Comparison of ENCODE assay signal across 18 cellular contexts in the genomic region with DNA sequence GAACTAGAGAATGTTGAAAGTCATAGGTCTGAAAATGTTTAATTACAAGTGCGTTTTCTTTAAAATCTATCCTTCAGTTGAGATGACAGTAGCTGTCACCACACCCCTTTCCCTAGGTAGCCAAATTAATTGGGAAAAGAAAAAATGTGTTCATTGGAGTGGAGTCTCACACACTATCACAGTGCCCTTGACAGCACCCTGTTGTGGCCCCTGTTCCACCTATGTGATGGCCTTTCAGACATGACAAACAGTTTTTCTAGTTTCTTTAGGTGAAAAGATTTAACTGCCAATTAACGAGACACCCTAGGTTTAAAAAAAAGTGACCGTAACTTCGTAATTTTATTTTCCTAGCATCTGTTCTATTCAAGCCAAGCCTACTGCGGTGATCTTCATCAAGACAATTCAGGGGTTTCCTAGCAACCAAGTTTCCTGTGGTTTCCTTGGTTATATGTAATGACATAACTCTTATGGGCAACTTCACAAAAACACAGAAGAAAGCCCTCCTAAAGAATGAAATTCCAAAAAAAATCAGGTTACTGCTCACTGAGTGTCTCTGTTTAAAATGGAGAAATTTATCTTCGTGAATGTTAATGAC.
A peak's percentile ranks its signal among the peaks of the same experiment; 100 is the strongest.
DNase-seq lines count a peak whose midpoint lies in the region; ATAC-seq, FAIRE-seq and TF ChIP-seq lines count a peak whose summit lies in the region.
"Had no signal": no experiment of that assay in that cellular context is flagged by ENCODE, and none has a peak within 500 bp of the region (broad histone marks: within the 10 kb centered on the region; RNA-seq: fewer than 3 reads in every experiment).

No MANE protein-coding gene starts in this region.

- H3K9me3 ChIP-seq in DND-41 (ENCODE audit: insufficient read depth, low read length, severe bottlenecking) (no peaks in the 10 kb centered on the region), K562 (replicated peaks; ENCODE audit: control insufficient read depth, insufficient read depth, low read depth, low read length) (no peaks in the 10 kb centered on the region)
- H3K9me3 ChIP-seq in naive thymus-derived CD4-positive, alpha-beta T cell (ENCODE audit: control insufficient read depth in 2 of 3, low read length in 3 of 3), result no peaks in the 10 kb centered on the region
- H3K9me3 ChIP-seq: neutrophil, right lobe of liver, thoracic aorta had no signal

- H3K27me3 Mint-ChIP-seq in naive thymus-derived CD4-positive, alpha-beta T cell, result peaks cover 0 to 12% (median 10%) of the 10 kb centered on the region in 5 donors
- H3K27me3 Mint-ChIP-seq: memory B cell had no signal

- H3K4me3 ChIP-seq in DND-41 (ENCODE audit: low read depth in 1 of 2, low read length in 2 of 2) (no peak overlapping the region), K562 (no peak overlapping the region), lower leg skin (ENCODE audit: low read depth, poor library complexity, severe bottlenecking) (no peak overlapping the region)
- H3K4me3 ChIP-seq in naive thymus-derived CD4-positive, alpha-beta T cell (ENCODE audit: low read length), result no peak overlapping the region
- H3K4me3 ChIP-seq: right lobe of liver, thoracic aorta had no signal

- peak; percentile 68 for ATAC-seq in DND-41 (ENCODE audit: insufficient read depth, low read depth)
- no peak for ATAC-seq in K562
- peak; percentile 54 for ATAC-seq in naive thymus-derived CD4-positive, alpha-beta T cell
- ATAC-seq in HG02884 (IDR thresholded peaks at IDR 0.05; ENCODE audit: unreplicated experiment), result no peak
- ATAC-seq: activated T-cell treated with anti-CD3 and anti-CD28 coated beads, Interleukin-2, amount 50 U/mL, for 4 hours; right lobe of liver had no signal

- peaks cover 0 to 7% (median 4%) of the 10 kb centered on the region in 7 donors for H3K4me1 Mint-ChIP-seq in naive thymus-derived CD4-positive, alpha-beta T cell
- H3K4me1 Mint-ChIP-seq: CD14-positive monocyte, immature natural killer cell, memory B cell had no signal

- H3K36me3 ChIP-seq in DND-41 (ENCODE audit: insufficient read depth, low read length) (no peaks in the 10 kb centered on the region), K562 (ENCODE audit: control insufficient read depth, insufficient read depth, low read length) (no peaks in the 10 kb centered on the region)
- no peaks in the 10 kb centered on the region for H3K36me3 ChIP-seq in naive thymus-derived CD4-positive, alpha-beta T cell (ENCODE audit: control insufficient read depth in 2 of 3, insufficient read depth in 3 of 3, low read length in 3 of 3)
- H3K36me3 ChIP-seq: neutrophil, right lobe of liver, thoracic aorta had no signal

- peak; percentile 19 for FAIRE-seq in K562 (lab: Jason Lieb, UNC)

- H3K4me3 Mint-ChIP-seq in naive thymus-derived CD4-positive, alpha-beta T cell, result no peak overlapping the region
- H3K4me3 Mint-ChIP-seq: activated T-cell treated with anti-CD3 and anti-CD28 coated beads, Interleukin-2, amount 50 U/mL, for 4 hours; CD14-positive monocyte; immature natural killer cell; memory B cell had no signal

- TF ChIP-seq RAD21 in K562 (CRISPR knock-in tag; conservative IDR thresholded peaks at IDR 0.05 in 1 of 2, IDR thresholded peaks at IDR 0.05 in 1 of 2), result no peak

- intact Hi-C loops in K562 (cut with micrococcal nuclease), result no loop called here
- intact Hi-C loops in naive thymus-derived CD4-positive, alpha-beta T cell (cut with micrococcal nuclease), result no loop called here
- intact Hi-C loops in lower leg skin (cut with DNase I; ENCODE audit: low total_unique reads), result no loop called here

- no peak for TF ChIP-seq CTCF in DND-41 (IDR thresholded peaks at IDR 0.05; ENCODE audit: borderline replicate concordance, extremely low read depth, low read length, poor library complexity, severe bottlenecking)
- TF ChIP-seq CTCF in K562 (IDR thresholded peaks at IDR 0.05 in 2 of 3, conservative IDR thresholded peaks at IDR 0.05 in 1 of 3; ENCODE audit: insufficient read depth in 2 of 3, low read depth in 1 of 3, low read length in 3 of 3), result no peak
- no peak for TF ChIP-seq CTCF in lower leg skin (IDR thresholded peaks at IDR 0.05)

- no peak for TF ChIP-seq POLR2A in K562 (conservative IDR thresholded peaks at IDR 0.05)
- TF ChIP-seq POLR2A in lower leg skin (IDR thresholded peaks at IDR 0.05), result no peak

- H3K9me3 Mint-ChIP-seq in naive thymus-derived CD4-positive, alpha-beta T cell, result peaks cover 0 to 4% (median 0%) of the 10 kb centered on the region in 11 donors
- H3K9me3 Mint-ChIP-seq: activated T-cell treated with anti-CD3 and anti-CD28 coated beads, Interleukin-2, amount 50 U/mL, for 4 hours; memory B cell had no signal

- H4K20me1 ChIP-seq in DND-41 (ENCODE audit: insufficient read depth, low read length) (no peaks in the 10 kb centered on the region), K562 (replicated peaks; ENCODE audit: control insufficient read depth, insufficient read depth, low read length) (no peaks in the 10 kb centered on the region; the same call in 1 of the 2 replicates)

- 0% methylated on average over 6 of the region's 6 CpGs for WGBS in K562 (ENCODE audit: insufficient coverage, low coverage, missing lambda C conversion rate)
- 62 to 70% methylated on average over 6 of the region's 6 CpGs for WGBS in lower leg skin, 2 donors

- H3K79me2 ChIP-seq in DND-41 (ENCODE audit: insufficient read depth, low read length) (no peaks in the 10 kb centered on the region), K562 (ENCODE audit: control insufficient read depth, insufficient read depth, low read length) (no peaks in the 10 kb centered on the region)

- no peak for TF ChIP-seq EP300 in K562 (IDR thresholded peaks at IDR 0.05; ENCODE audit: low read length)

- H2AFZ ChIP-seq in DND-41 (ENCODE audit: low read depth, low read length) (no peak overlapping the region), K562 (ENCODE audit: low read depth, low read length) (no peak overlapping the region)

- H3K4me1 ChIP-seq in DND-41 (ENCODE audit: insufficient read depth, low read length) (peaks cover 7% of the 10 kb centered on the region), K562 (replicated peaks in 1 of 2; ENCODE audit: control insufficient read depth in 2 of 2, insufficient read depth in 2 of 2, low read length in 2 of 2) (no peaks in the 10 kb centered on the region)
- H3K4me1 ChIP-seq in naive thymus-derived CD4-positive, alpha-beta T cell (ENCODE audit: control insufficient read depth in 2 of 2, insufficient read depth in 2 of 2, low read length in 2 of 2), result no peaks in the 10 kb centered on the region
- H3K4me1 ChIP-seq: right lobe of liver had no signal

- H3K4me2 ChIP-seq in DND-41 (ENCODE audit: insufficient read depth, low read length), result no peak overlapping the region
- H3K4me2 ChIP-seq in K562 (ENCODE audit: insufficient read depth, low read length), result no peak overlapping the region

- BruUV-seq in K562 (replicated peaks; lab: Mats Ljungman, UMichigan), result no TSS peak

- H3K27ac ChIP-seq in DND-41 (ENCODE audit: low read length) (no peak overlapping the region), K562 (ENCODE audit: extremely low read depth, low read depth, low read length) (no peak overlapping the region)
- no peak overlapping the region for H3K27ac ChIP-seq in naive thymus-derived CD4-positive, alpha-beta T cell (ENCODE audit: low read depth, low read length)
- H3K27ac ChIP-seq: neutrophil, right lobe of liver, thoracic aorta had no signal

- H3K27me3 ChIP-seq in DND-41 (ENCODE audit: insufficient read depth, low read length, poor library complexity) (no peaks in the 10 kb centered on the region), K562 (ENCODE audit: control insufficient read depth in 2 of 2, insufficient read depth in 2 of 2, low read length in 2 of 2) (no peaks in the 10 kb centered on the region)
- H3K27me3 ChIP-seq in naive thymus-derived CD4-positive, alpha-beta T cell (ENCODE audit: control insufficient read depth in 2 of 2, insufficient read depth in 2 of 2, low read length in 2 of 2), result no peaks in the 10 kb centered on the region
- H3K27me3 ChIP-seq: neutrophil, right lobe of liver had no signal

- CTCF ChIA-PET in K562 (lab: Yijun Ruan, JAX; ENCODE audit: low intra/inter-chr PET ratio), result no interaction called here
- CTCF ChIA-PET in naive thymus-derived CD4-positive, alpha-beta T cell (lab: Charles Lee), result no interaction called here

- H3K36me3 Mint-ChIP-seq in naive thymus-derived CD4-positive, alpha-beta T cell, result no peaks in the 10 kb centered on the region
- H3K36me3 Mint-ChIP-seq: CD14-positive monocyte, immature natural killer cell, memory B cell had no signal

- no peak for DNase-seq in DND-41
- peak; percentile 17 to 28 for DNase-seq in Kasumi-1 (lab: John Stamatoyannopoulos, UW)
- no peak for DNase-seq in K562 (ENCODE audit: extremely low read depth in 1 of 4, low spot score in 3 of 4)
- peak in 6 of 9 donors; percentile 10 to 49 (median 26) for DNase-seq in naive thymus-derived CD4-positive, alpha-beta T cell
- no peak for DNase-seq in lower leg skin (ENCODE audit: low spot score in 2 of 2)
- no peak for DNase-seq in foreskin melanocyte
- DNase-seq: activated CD4-positive, alpha-beta T cell treated with anti-CD3 and anti-CD28 coated beads for 48 hours; activated T-cell treated with anti-CD3 and anti-CD28 coated beads, Interleukin-2, amount 50 U/mL, for 4 hours; immature natural killer cell; NCI-H1436 treated with DMSO at 0.1 percent for 48 hours; NCI-H345; right lobe of liver; SHP77 had no signal

- H3K27ac Mint-ChIP-seq in naive thymus-derived CD4-positive, alpha-beta T cell, result no peak overlapping the region
- H3K27ac Mint-ChIP-seq: CD14-positive monocyte, immature natural killer cell, memory B cell had no signal

- POLR2A ChIA-PET in K562 (lab: Yijun Ruan, JAX), result no interaction called here
- POLR2A ChIA-PET in naive thymus-derived CD4-positive, alpha-beta T cell (lab: Charles Lee), result no interaction called here

- no peaks in the 10 kb centered on the region for H3K9me1 ChIP-seq in K562 (ENCODE audit: control insufficient read depth, insufficient read depth, low read length)

- in situ Hi-C loops in K562 (cut with MboI), result no loop called here

- no peak overlapping the region for H3K9ac ChIP-seq in DND-41 (ENCODE audit: low read depth, low read length)
- H3K9ac ChIP-seq in K562 (ENCODE audit: insufficient read depth in 1 of 2, low read depth in 2 of 2, low read length in 2 of 2), result no peak overlapping the region

TF ChIP-seq in K562, 482 proteins besides CTCF, POLR2A, EP300 and RAD21 (continues in another document):
- TF ChIP-seq RFX1 (IDR thresholded peaks at IDR 0.05) (peak; percentile 49), NCOR1 (IDR thresholded peaks at IDR 0.05) (no peak)

Comparison
In these comparisons a context has a peak if more than half of its experiments do, and no peak if none do; other contexts are left out.
1. ATAC-seq: peak in DND-41 (single experiment) and naive thymus-derived CD4-positive, alpha-beta T cell (single experiment); none in K562 (single experiment) and HG02884 (single experiment).
2. DNase-seq: peak in Kasumi-1 (2 of 2) and naive thymus-derived CD4-positive, alpha-beta T cell (6 of 9); none in DND-41 (single experiment), K562 (0 of 4), lower leg skin (0 of 2) and foreskin melanocyte (single experiment).